Comparison of ENCODE assay signal across 2 cellular contexts in genomic region chr2:159088906-159089305, GRCh38.
TF ChIP-seq lines count a peak whose summit lies in the region.

No MANE protein-coding gene starts in this region.

TF ChIP-seq in IMR-90, 13 proteins besides CTCF, POLR2A, EP300 and RAD21:
- TF ChIP-seq SMC3 (IDR thresholded peaks at IDR 0.05; ENCODE audit: low read depth, low read length) (no peak), NFE2L2 (IDR thresholded peaks at IDR 0.05; ENCODE audit: low read depth, low read length) (no peak), BHLHE40 (IDR thresholded peaks at IDR 0.05; ENCODE audit: low read depth, low read length) (no peak), MXI1 (IDR thresholded peaks at IDR 0.05; ENCODE audit: borderline replicate concordance, low read depth, low read length) (no peak), CHD1 (IDR thresholded peaks at IDR 0.05; ENCODE audit: low read depth, low read length) (no peak), FOS (IDR thresholded peaks at IDR 0.05; ENCODE audit: low read depth, low read length) (no peak), USF2 (IDR thresholded peaks at IDR 0.05; ENCODE audit: low read depth, low read length) (no peak), ELK1 (IDR thresholded peaks at IDR 0.05; ENCODE audit: borderline replicate concordance, low read depth, low read length) (no peak)

TF ChIP-seq in H1, 55 proteins besides CTCF, POLR2A, EP300 and RAD21:
- no peak for TF ChIP-seq CREB1 (IDR thresholded peaks at IDR 0.05)
- no peak for TF ChIP-seq CHD7 (IDR thresholded peaks at IDR 0.05; ENCODE audit: insufficient replicate concordance, low read length)
- no peak for TF ChIP-seq SP2 (IDR thresholded peaks at IDR 0.05; ENCODE audit: low read length)
- no peak for TF ChIP-seq CBX5 (IDR thresholded peaks at IDR 0.05; ENCODE audit: low read depth, low read length)
- TF ChIP-seq KDM5A (IDR thresholded peaks at IDR 0.05; ENCODE audit: low read length): no peak
- TF ChIP-seq KDM4A (IDR thresholded peaks at IDR 0.05; ENCODE audit: low read depth, low read length, severe bottlenecking): no peak
- no peak for TF ChIP-seq EGR1 (IDR thresholded peaks at IDR 0.05; ENCODE audit: borderline replicate concordance, low read depth, low read length)
- TF ChIP-seq EZH2 (IDR thresholded peaks at IDR 0.05; ENCODE audit: low read depth, low read length, severe bottlenecking): no peak
- no peak for TF ChIP-seq RFX5 (IDR thresholded peaks at IDR 0.05; ENCODE audit: borderline replicate concordance, low read depth, low read length)
- TF ChIP-seq NRF1 (IDR thresholded peaks at IDR 0.05; ENCODE audit: low read depth, low read length): no peak
- TF ChIP-seq CHD2 (IDR thresholded peaks at IDR 0.05; ENCODE audit: low read length): no peak
- TF ChIP-seq SP1 (IDR thresholded peaks at IDR 0.05; ENCODE audit: low read depth, low read length): no peak
- no peak for TF ChIP-seq ATF2 (IDR thresholded peaks at IDR 0.05; ENCODE audit: low read length)
- TF ChIP-seq TAF1 (IDR thresholded peaks at IDR 0.05; ENCODE audit: low read depth, low read length): no peak
- no peak for TF ChIP-seq RNF2 (IDR thresholded peaks at IDR 0.05; ENCODE audit: borderline replicate concordance, low read depth, low read length, missing control alignments, poor library complexity, severe bottlenecking)
- no peak for TF ChIP-seq E2F6 (IDR thresholded peaks at IDR 0.05)
- TF ChIP-seq RBBP5 (IDR thresholded peaks at IDR 0.05; ENCODE audit: borderline replicate concordance, low read depth, low read length): no peak
- TF ChIP-seq BACH1 (IDR thresholded peaks at IDR 0.05; ENCODE audit: low read length): no peak
